12 cellular contexts compared by ENCODE assay signal in the genomic region with DNA sequence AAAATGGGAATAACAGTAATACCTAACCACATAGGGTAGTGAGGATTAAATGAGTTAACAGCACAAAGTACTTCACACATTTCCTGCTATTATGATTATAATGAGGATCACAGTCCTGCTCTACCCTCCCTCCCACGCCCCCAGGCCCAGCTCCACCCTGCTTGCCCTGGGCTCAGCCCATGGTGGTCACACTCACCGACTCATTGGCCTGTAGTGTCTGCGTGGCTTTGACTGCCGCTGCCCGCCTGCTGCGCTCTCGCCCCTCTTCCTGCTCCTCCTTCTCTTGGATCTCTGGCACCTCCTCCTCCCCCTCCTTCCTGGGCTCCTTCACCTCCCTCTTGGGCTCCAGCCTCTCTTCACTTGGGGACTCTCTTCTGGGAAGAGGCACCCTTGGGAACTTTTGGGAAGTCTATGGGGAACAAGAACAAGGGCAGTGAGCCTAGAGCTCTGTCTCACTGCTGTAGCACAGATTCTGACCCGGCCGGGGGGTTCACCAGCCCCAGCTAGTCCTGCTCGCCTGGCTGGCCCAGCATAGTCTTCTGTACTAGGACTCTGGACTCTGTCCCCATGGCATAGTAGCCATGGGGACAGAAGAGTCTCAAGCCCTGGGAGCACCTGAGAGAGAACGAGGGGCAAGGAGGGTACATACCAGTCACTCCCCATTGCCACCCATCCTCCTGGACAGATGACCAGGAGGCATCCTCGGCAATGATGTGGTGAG. TPM values are rescaled to one million over a fixed set of nuclear protein-coding genes. Genes with fewer than 3 reads are reported as not detected.
DNase-seq lines count a peak whose midpoint lies in the region; ATAC-seq, FAIRE-seq and TF ChIP-seq lines count a peak whose summit lies in the region.
"Had no signal": no experiment of that assay in that cellular context is flagged by ENCODE, and none has a peak within 500 bp of the region (broad histone marks: within the 10 kb centered on the region; RNA-seq: fewer than 3 reads in every experiment).

No MANE protein-coding gene starts in this region.

- H3K9ac ChIP-seq in neural progenitor cell (no peak overlapping the region), colonic mucosa (ENCODE audit: low read depth in 2 of 2, low read length in 2 of 2) (no peak overlapping the region)

- H3K4me2 ChIP-seq in neural progenitor cell = no peak overlapping the region

- no peaks in the 10 kb centered on the region for H3K4me1 Mint-ChIP-seq in central memory CD8-positive, alpha-beta T cell
- H3K4me1 Mint-ChIP-seq in neural progenitor cell = peaks cover 53% of the 10 kb centered on the region

- peak overlapping the region; percentile 85 for H3K27ac Mint-ChIP-seq in central memory CD8-positive, alpha-beta T cell (ENCODE audit: low read depth)
- H3K27ac Mint-ChIP-seq in neural progenitor cell = peak overlapping the region; percentile 64

- no peaks in the 10 kb centered on the region for H3K27me3 Mint-ChIP-seq in central memory CD8-positive, alpha-beta T cell
- peaks cover 2% of the 10 kb centered on the region for H3K27me3 Mint-ChIP-seq in neural progenitor cell (ENCODE audit: insufficient read depth, low read depth)

- no peaks in the 10 kb centered on the region for H3K9me3 Mint-ChIP-seq in central memory CD8-positive, alpha-beta T cell
- no peaks in the 10 kb centered on the region for H3K9me3 Mint-ChIP-seq in neural progenitor cell

- no peak overlapping the region for H2AFZ ChIP-seq in neural progenitor cell (replicated peaks)

- H3K27ac ChIP-seq in neural progenitor cell (no peak overlapping the region), colonic mucosa (no peak overlapping the region)

- H3K27me3 ChIP-seq in neural progenitor cell (no peaks in the 10 kb centered on the region), colonic mucosa (no peaks in the 10 kb centered on the region)

- no peak overlapping the region for H3K4me3 Mint-ChIP-seq in central memory CD8-positive, alpha-beta T cell
- no peak overlapping the region for H3K4me3 Mint-ChIP-seq in neural progenitor cell

- H3K4me3 ChIP-seq in neural progenitor cell (no peak overlapping the region), colonic mucosa (no peak overlapping the region)

- H3K36me3 ChIP-seq in neural progenitor cell (no peaks in the 10 kb centered on the region), colonic mucosa (peaks cover 31% of the 10 kb centered on the region)

- DNase-seq in 8988T (peak; percentile 7), GM12892 (ENCODE audit: insufficient read length) (no peak), neural progenitor cell (ENCODE audit: low spot score) (peak; percentile 41), NCI-H82 treated with DMSO at 0.1 percent for 48 hours (lab: John Stamatoyannopoulos, UW; ENCODE audit: unreplicated experiment) (no peak), AG08396 (ENCODE audit: low spot score) (no peak), colonic mucosa (no peak)
- no peak for DNase-seq in central memory CD8-positive, alpha-beta T cell (ENCODE audit: low spot score in 2 of 2)
- DNase-seq: C1 segment of cervical spinal cord, GOT3, nucleus accumbens had no signal

- ATAC-seq in central memory CD8-positive, alpha-beta T cell (replicated peaks; ENCODE audit: extremely low read depth, poor library complexity, severe bottlenecking) = no peak
- no peak for ATAC-seq in HG03097 (IDR thresholded peaks at IDR 0.05; ENCODE audit: low FRiP score, unreplicated experiment)

- H3F3A ChIP-seq in neural progenitor cell (ENCODE audit: low read depth) = peaks cover 13% of the 10 kb centered on the region

- peaks cover 65% of the 10 kb centered on the region for H3K36me3 Mint-ChIP-seq in central memory CD8-positive, alpha-beta T cell (ENCODE audit: insufficient read depth)
- H3K36me3 Mint-ChIP-seq in neural progenitor cell = peaks cover 23% of the 10 kb centered on the region

- FAIRE-seq in GM12892 (lab: Jason Lieb, UNC) = no peak
- FAIRE-seq: bronchial epithelial cell had no signal

- intact Hi-C loops in colonic mucosa (cut with DNase I) = no loop called here

- H3K79me2 ChIP-seq in neural progenitor cell (ENCODE audit: low read depth) = peaks cover 21% of the 10 kb centered on the region

- peaks cover 14% of the 10 kb centered on the region for H4K20me1 ChIP-seq in neural progenitor cell (ENCODE audit: low read depth)

- peak; percentile 46; the same call in 1 of the 2 replicates for TF ChIP-seq POLR2A in GM12892 (IDR thresholded peaks at IDR 0.05; ENCODE audit: low read depth, low read length)

- H3K4me1 ChIP-seq in neural progenitor cell (peaks cover 43% of the 10 kb centered on the region), colonic mucosa (peaks cover 8% of the 10 kb centered on the region)

- TF ChIP-seq CTCF in neural progenitor cell (IDR thresholded peaks at IDR 0.05) (no peak), colonic mucosa (IDR thresholded peaks at IDR 0.05) (no peak)

- H3K9me3 ChIP-seq in neural progenitor cell (ENCODE audit: low read depth) = no peaks in the 10 kb centered on the region
- H3K9me3 ChIP-seq in colonic mucosa = no peaks in the 10 kb centered on the region

RNA-seq across cellular contexts. Expression of a gene that starts 7.1 kb away (rescaled TPM):
- polyA plus RNA-seq in GM12892 (2012; ENCODE audit: missing spikeins) = 13.3 TPM
- total RNA-seq in neural progenitor cell (ENCODE audit: low replicate concordance) = 25.9 and 37.3 TPM in 2 replicates
- total RNA-seq in colonic mucosa = 10 to 100 TPM; 13.4 to 28.3 TPM

Comparison
In these comparisons a context has a peak if more than half of its experiments do, and no peak if none do; other contexts are left out.
1. DNase-seq: peak in 8988T (single experiment) and neural progenitor cell (single experiment); none in GM12892 (single experiment), central memory CD8-positive, alpha-beta T cell (0 of 2), NCI-H82 treated with DMSO at 0.1 percent for 48 hours (single experiment), AG08396 (single experiment) and colonic mucosa (single experiment).